Comparison of ENCODE assay signal across 8 cellular contexts in genomic region chr5:171387970-171388815, GRCh38. TPM values are rescaled to one million over a fixed set of nuclear protein-coding genes. Genes with fewer than 3 reads are reported as not detected.
DNase-seq lines count a peak whose midpoint lies in the region; ATAC-seq and TF ChIP-seq lines count a peak whose summit lies in the region.

No MANE protein-coding gene starts in this region.

- H3K9me3 Mint-ChIP-seq in CD4-positive, alpha-beta memory T cell: peaks cover 0 to 10% (median 0%) of the 10 kb centered on the region in 8 donors
- no peaks in the 10 kb centered on the region for H3K9me3 Mint-ChIP-seq in activated T-helper 17 cell treated with anti-CD3 and anti-CD28 coated beads, Interleukin-2, amount 50 U/mL, for 72 hours
- H3K9me3 Mint-ChIP-seq in nephron: no peaks in the 10 kb centered on the region

- CTCF ChIA-PET in CD4-positive, alpha-beta memory T cell (lab: Charles Lee; ENCODE audit: partially characterized antibody): interaction anchor here (0.6 to 1.4 kb wide), 2 partner anchors 30 to 1805 kb away, joined by 4 read pairs; partner anchors contain the start of genes FGF18 and SPDL1

- H3K9me3 ChIP-seq in CD4-positive, alpha-beta memory T cell (ENCODE audit: control insufficient read depth in 1 of 2, low read length in 2 of 2): no peaks in the 10 kb centered on the region

- peaks cover 24 to 54% of the 10 kb centered on the region in 2 donors for H3K36me3 Mint-ChIP-seq in CD4-positive, alpha-beta memory T cell
- peaks cover 62% of the 10 kb centered on the region for H3K36me3 Mint-ChIP-seq in activated T-helper 17 cell treated with anti-CD3 and anti-CD28 coated beads, Interleukin-2, amount 50 U/mL, for 72 hours (ENCODE audit: low read depth)
- peaks cover 41% of the 10 kb centered on the region for H3K36me3 Mint-ChIP-seq in nephron (ENCODE audit: low read depth)

- DNase-seq in CD4-positive, alpha-beta memory T cell: peak; percentile 74 to 87 (median 79)
- DNase-seq in HK-2 (ENCODE audit: unreplicated experiment) (peak; percentile 72), RKO (ENCODE audit: low spot score) (peak; percentile 85), fibroblast of peridontal ligament (ENCODE audit: extremely low read depth) (peak; percentile 66)
- DNase-seq in stimulated activated naive CD8-positive, alpha-beta T cell treated with anti-CD3 and anti-CD28 coated beads, Interleukin-15, Interleukin-2, amounts not matched to agents 100 U/mL and 50 U/mL, for 24 hours: peak; percentile 89

- H3K4me3 Mint-ChIP-seq in CD4-positive, alpha-beta memory T cell: peak overlapping the region; percentile 97 to 99 (median 98)
- peak overlapping the region; percentile 96 for H3K4me3 Mint-ChIP-seq in activated T-helper 17 cell treated with anti-CD3 and anti-CD28 coated beads, Interleukin-2, amount 50 U/mL, for 72 hours
- H3K4me3 Mint-ChIP-seq in nephron: peak overlapping the region; percentile 97 to 99 (median 99)

- POLR2A ChIA-PET in CD4-positive, alpha-beta memory T cell (lab: Charles Lee; ENCODE audit: partially characterized antibody): interaction anchor here (0.6 to 3.0 kb wide), 17 partner anchors 9 to 1756 kb away, joined by 3 to 27 read pairs (median 4); partner anchors contain the start of genes BNIP1, FBXW11 and FGF18

- peaks cover 0 to 3% of the 10 kb centered on the region in 2 donors for H3K27me3 Mint-ChIP-seq in CD4-positive, alpha-beta memory T cell
- H3K27me3 Mint-ChIP-seq in activated T-helper 17 cell treated with anti-CD3 and anti-CD28 coated beads, Interleukin-2, amount 50 U/mL, for 72 hours: no peaks in the 10 kb centered on the region
- no peaks in the 10 kb centered on the region for H3K27me3 Mint-ChIP-seq in nephron (ENCODE audit: low read depth)

- peaks cover 52% of the 10 kb centered on the region for H3K4me1 ChIP-seq in CD4-positive, alpha-beta memory T cell (ENCODE audit: insufficient read depth, low read length)

- intact Hi-C loops in CD4-positive, alpha-beta memory T cell (cut with micrococcal nuclease): loop anchor here (1.0 to 10.0 kb wide), 6 partner anchors 618 to 1806 kb away; partner anchors contain the start of genes CREBRF, DUSP1, FBXW11 and SPDL1

- peak; percentile 44 for ATAC-seq in GM19397 (IDR thresholded peaks at IDR 0.05; ENCODE audit: unreplicated experiment)
- peak; percentile 47 for ATAC-seq in activated T-helper 17 cell treated with anti-CD3 and anti-CD28 coated beads, Interleukin-2, amount 50 U/mL, for 72 hours (replicated peaks)
- peak; percentile 38 for ATAC-seq in stimulated activated naive CD8-positive, alpha-beta T cell treated with anti-CD3 and anti-CD28 coated beads, Interleukin-15, Interleukin-2, amounts not matched to agents 100 U/mL and 50 U/mL, for 24 hours

- H3K27me3 ChIP-seq in CD4-positive, alpha-beta memory T cell (ENCODE audit: insufficient read depth, low read length): no peaks in the 10 kb centered on the region

- H3K27ac ChIP-seq in CD4-positive, alpha-beta memory T cell (ENCODE audit: low read depth, low read length): peak overlapping the region; percentile 79

- peak overlapping the region; percentile 95 to 100 (median 99) for H3K27ac Mint-ChIP-seq in CD4-positive, alpha-beta memory T cell
- H3K27ac Mint-ChIP-seq in activated T-helper 17 cell treated with anti-CD3 and anti-CD28 coated beads, Interleukin-2, amount 50 U/mL, for 72 hours: peak overlapping the region; percentile 96
- H3K27ac Mint-ChIP-seq in nephron: peak overlapping the region; percentile 98 to 100 (median 99)

- H3K36me3 ChIP-seq in CD4-positive, alpha-beta memory T cell (ENCODE audit: insufficient read depth, low read length): peaks cover 13% of the 10 kb centered on the region

- TF ChIP-seq CTCF in nephron (IDR thresholded peaks at IDR 0.05; ENCODE audit: unreplicated experiment in 3 of 3): no peak

- peaks cover 33 to 65% (median 50%) of the 10 kb centered on the region in 4 donors for H3K4me1 Mint-ChIP-seq in CD4-positive, alpha-beta memory T cell
- peaks cover 17% of the 10 kb centered on the region for H3K4me1 Mint-ChIP-seq in activated T-helper 17 cell treated with anti-CD3 and anti-CD28 coated beads, Interleukin-2, amount 50 U/mL, for 72 hours
- H3K4me1 Mint-ChIP-seq in nephron: peaks cover 30% of the 10 kb centered on the region

- peak overlapping the region; percentile 50 to 80 for H3K4me3 ChIP-seq in CD4-positive, alpha-beta memory T cell (ENCODE audit: low read length in 2 of 2)

RNA-seq across cellular contexts. Expression of gene NPM1, which starts 0.5 kb away (rescaled TPM):
- 100 to 1,000 TPM; 857 to 892 TPM for total RNA-seq in CD4-positive, alpha-beta memory T cell
- polyA plus RNA-seq in CD4-positive, alpha-beta memory T cell: 100 to 1,000 TPM; 595 to 777 TPM
- total RNA-seq in activated T-helper 17 cell treated with anti-CD3 and anti-CD28 coated beads, Interleukin-2, amount 50 U/mL, for 72 hours: 1,000 to 10,000 TPM; 1,980 to 2,963 TPM

RNA-seq across cellular contexts. Expression of gene FGF18, which starts 31.3 kb away (rescaled TPM):
- under 1 TPM; 0.17 to 0.32 TPM for total RNA-seq in CD4-positive, alpha-beta memory T cell
- polyA plus RNA-seq in CD4-positive, alpha-beta memory T cell: under 1 TPM in 1 of 2 donors, not detected in 1; 0.09 TPM
- under 1 TPM; 0.19 to 0.21 TPM for total RNA-seq in activated T-helper 17 cell treated with anti-CD3 and anti-CD28 coated beads, Interleukin-2, amount 50 U/mL, for 72 hours

Comparison
In these comparisons a context has a peak if more than half of its experiments do, and no peak if none do; other contexts are left out.
1. Peak in every context shown above with its lines: DNase-seq, ATAC-seq, H3K4me3 ChIP-seq and H3K27ac ChIP-seq.